ENCODE assay signal across 9 cellular contexts in genomic region chr14:34699873-34700621, GRCh38. TPM values are rescaled to one million over a fixed set of nuclear protein-coding genes. Genes with fewer than 3 reads are reported as not detected.
A peak's percentile ranks its signal among the peaks of the same experiment; 100 is the strongest.
DNase-seq lines count a peak whose midpoint lies in the region; ATAC-seq, FAIRE-seq and TF ChIP-seq lines count a peak whose summit lies in the region.
"Had no signal": no experiment of that assay in that cellular context is flagged by ENCODE, and none has a peak within 500 bp of the region (broad histone marks: within the 10 kb centered on the region; RNA-seq: fewer than 3 reads in every experiment).

No MANE protein-coding gene starts in this region.

- H3K36me3 ChIP-seq in bronchial epithelial cell (ENCODE audit: control insufficient read depth, insufficient read depth, low read length) = no peaks in the 10 kb centered on the region
- H3K36me3 ChIP-seq in heart right ventricle = no peaks in the 10 kb centered on the region

- H3K27me3 ChIP-seq in bronchial epithelial cell (ENCODE audit: control insufficient read depth, insufficient read depth, low read length) = no peaks in the 10 kb centered on the region
- no peaks in the 10 kb centered on the region for H3K27me3 ChIP-seq in heart right ventricle

- no peak for TF ChIP-seq CTCF in bronchial epithelial cell (IDR thresholded peaks at IDR 0.05; ENCODE audit: insufficient read depth, low read length, severe bottlenecking)
- no peak for TF ChIP-seq CTCF in osteocyte (IDR thresholded peaks at IDR 0.05)
- no peak for TF ChIP-seq CTCF in heart right ventricle (IDR thresholded peaks at IDR 0.05)

- no peak overlapping the region for H3K27ac ChIP-seq in heart right ventricle

- intact Hi-C loops in heart right ventricle (cut with DNase I) = no loop called here

- H3K4me1 ChIP-seq in heart right ventricle = no peaks in the 10 kb centered on the region

- peak overlapping the region; percentile 76 for H3K27ac Mint-ChIP-seq in osteocyte (ENCODE audit: unreplicated experiment)

- WGBS in heart right ventricle, 2 donors = 55 to 67% methylated on average over 4 of the region's 4 CpGs

- H3K4me3 ChIP-seq in bronchial epithelial cell (ENCODE audit: low read depth, low read length) (no peak overlapping the region), heart right ventricle (no peak overlapping the region)

- no peak overlapping the region for H3K4me3 Mint-ChIP-seq in osteocyte (ENCODE audit: unreplicated experiment)

- ATAC-seq in heart right ventricle (no peak), HG02610 (IDR thresholded peaks at IDR 0.05; ENCODE audit: unreplicated experiment) (no peak), HG02885 (IDR thresholded peaks at IDR 0.05; ENCODE audit: poor library complexity, unreplicated experiment) (no peak)

- FAIRE-seq in bronchial epithelial cell (lab: Jason Lieb, UNC) = peak; percentile 68

- H3K4me1 Mint-ChIP-seq in osteocyte (ENCODE audit: unreplicated experiment) = peaks cover 17% of the 10 kb centered on the region

- DNase-seq in ELR (ENCODE audit: low read depth) (peak; percentile 95), NCI-H2196 treated with DMSO at 0.1 percent for 48 hours (lab: John Stamatoyannopoulos, UW; ENCODE audit: unreplicated experiment) (peak; percentile 56), bronchial epithelial cell (ENCODE audit: low read depth) (peak; percentile 97), osteocyte (ENCODE audit: extremely low spot score, unreplicated experiment) (no peak), heart right ventricle (no peak), iPS-NIHi11 (ENCODE audit: low spot score) (no peak)
- DNase-seq: cerebellar nuclear complex had no signal

- H3K9me3 Mint-ChIP-seq in osteocyte (ENCODE audit: unreplicated experiment) = no peaks in the 10 kb centered on the region

- no peaks in the 10 kb centered on the region for H3K27me3 Mint-ChIP-seq in osteocyte (ENCODE audit: unreplicated experiment)

- no peaks in the 10 kb centered on the region for H3K9me3 ChIP-seq in heart right ventricle

- H3K36me3 Mint-ChIP-seq in osteocyte (ENCODE audit: unreplicated experiment) = no peaks in the 10 kb centered on the region

RNA-seq across cellular contexts. Expression of gene CFL2, which starts 14.3 kb away (rescaled TPM):
- total RNA-seq in bronchial epithelial cell = 8.2 and 17.9 TPM in 2 replicates
- total RNA-seq in osteocyte = 42.0 and 47.0 TPM in 2 replicates
- 100 to 1,000 TPM; 345 to 918 (median 571) TPM for total RNA-seq in heart right ventricle
- 100 to 1,000 TPM; 154 to 542 TPM for polyA plus RNA-seq in heart right ventricle

Comparison
In these comparisons a context has a peak if more than half of its experiments do, and no peak if none do; other contexts are left out.
1. DNase-seq: peak in ELR (single experiment), NCI-H2196 treated with DMSO at 0.1 percent for 48 hours (single experiment) and bronchial epithelial cell (single experiment); none in osteocyte (single experiment), heart right ventricle (0 of 2) and iPS-NIHi11 (single experiment).